Comparison of ENCODE assay signal across 14 cellular contexts in the genomic region with DNA sequence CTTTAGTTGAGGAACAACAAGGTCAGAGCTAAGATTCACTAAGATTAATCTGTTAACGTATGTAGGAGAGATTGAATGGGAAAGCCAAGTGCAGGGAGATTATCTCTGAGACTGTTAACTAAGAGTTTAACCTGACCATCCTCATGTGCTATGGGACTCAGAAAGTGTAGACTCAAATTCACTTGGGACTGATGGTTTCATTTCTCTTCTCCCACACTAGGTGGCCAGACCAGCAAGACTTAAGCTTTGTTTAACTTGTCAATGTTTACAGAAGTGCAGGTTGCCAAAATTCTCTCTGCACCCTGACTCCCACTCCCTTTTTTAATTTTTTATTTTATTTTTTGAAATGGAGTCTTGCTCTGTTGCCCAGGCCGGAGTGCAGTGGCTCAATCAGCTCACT. TPM values are rescaled to one million over a fixed set of nuclear protein-coding genes. Genes with fewer than 3 reads are reported as not detected.
DNase-seq lines count a peak whose midpoint lies in the region; TF ChIP-seq lines count a peak whose summit lies in the region.
"Had no signal": no experiment of that assay in that cellular context is flagged by ENCODE, and none has a peak within 500 bp of the region (broad histone marks: within the 10 kb centered on the region; RNA-seq: fewer than 3 reads in every experiment).

No MANE protein-coding gene starts in this region.

- H3K27ac ChIP-seq in WERI-Rb-1 = no peak overlapping the region
- no peak overlapping the region for H3K27ac ChIP-seq in mesenchymal stem cell (ENCODE audit: low read length, poor library complexity, severe bottlenecking)
- H3K27ac ChIP-seq in dorsolateral prefrontal cortex = no peak overlapping the region
- H3K27ac ChIP-seq: body of pancreas, SJCRH30 had no signal

- no peak overlapping the region for H2BK15ac ChIP-seq in mesenchymal stem cell (ENCODE audit: low read depth, poor library complexity, severe bottlenecking)

- WGBS in mesenchymal stem cell = 78% methylated on average over 2 of the region's 2 CpGs

- no peak overlapping the region for H3K4me2 ChIP-seq in mesenchymal stem cell (ENCODE audit: low read length, poor library complexity, severe bottlenecking)

- no peak overlapping the region for H3K18ac ChIP-seq in mesenchymal stem cell (ENCODE audit: low read depth in 1 of 2, low read length in 2 of 2)

- H2AFZ ChIP-seq in mesenchymal stem cell (ENCODE audit: low read depth, low read length) = no peak overlapping the region

- H3K23ac ChIP-seq in mesenchymal stem cell (ENCODE audit: low read length in 2 of 2) = no peak overlapping the region

- H3K4me1 ChIP-seq in mesenchymal stem cell (ENCODE audit: control insufficient read depth, insufficient read depth, low read depth, low read length) = no peaks in the 10 kb centered on the region
- H3K4me1 ChIP-seq: body of pancreas, SJCRH30 had no signal

- H3K79me1 ChIP-seq in mesenchymal stem cell (replicated peaks; ENCODE audit: low read length, poor library complexity, severe bottlenecking) = no peaks in the 10 kb centered on the region

- H2BK12ac ChIP-seq in mesenchymal stem cell (ENCODE audit: low read length in 2 of 2) = no peak overlapping the region

- H3K9me3 ChIP-seq in WERI-Rb-1 (ENCODE audit: severe bottlenecking) (no peaks in the 10 kb centered on the region), mesenchymal stem cell (ENCODE audit: control insufficient read depth, low read length) (no peaks in the 10 kb centered on the region)
- H3K9me3 ChIP-seq: body of pancreas, SJCRH30 had no signal

- no peak overlapping the region for H2BK5ac ChIP-seq in mesenchymal stem cell (ENCODE audit: low read depth, low read length, poor library complexity, severe bottlenecking)

- H4K91ac ChIP-seq in mesenchymal stem cell (ENCODE audit: low read length) = no peak overlapping the region

- H2BK120ac ChIP-seq in mesenchymal stem cell (ENCODE audit: low read depth, low read length) = no peak overlapping the region

- H4K8ac ChIP-seq in mesenchymal stem cell (ENCODE audit: low read length) = no peak overlapping the region

- no peak overlapping the region for H3K9ac ChIP-seq in mesenchymal stem cell (ENCODE audit: low read length)

- no peak overlapping the region for H3K4me3 ChIP-seq in WERI-Rb-1 (ENCODE audit: low read depth, low read length)
- H3K4me3 ChIP-seq in mesenchymal stem cell (ENCODE audit: insufficient read depth in 1 of 2, low read depth in 1 of 2, low read length in 2 of 2) = no peak overlapping the region
- no peak overlapping the region for H3K4me3 ChIP-seq in dorsolateral prefrontal cortex
- H3K4me3 ChIP-seq: body of pancreas, SJCRH30 had no signal

- no peak overlapping the region for H2AK5ac ChIP-seq in mesenchymal stem cell (ENCODE audit: low read length, severe bottlenecking)

- 0 out of 2 replicates have a peak, but pooled peaks have one; percentile 23 for TF ChIP-seq CTCF in WERI-Rb-1 (IDR thresholded peaks at IDR 0.05; ENCODE audit: low read depth, low read length)
- peak in 2 of 56 donors; percentile 15 to 26 for TF ChIP-seq CTCF in dorsolateral prefrontal cortex (IDR thresholded peaks at IDR 0.05 in 54 of 56, conservative IDR thresholded peaks at IDR 0.05 in 2 of 56; ENCODE audit: low read depth in 1 of 56, partially characterized antibody in 56 of 56)

- DNase-seq in DMS53 (lab: John Stamatoyannopoulos, UW) (peak; percentile 46), DMS53 treated with DMSO at 0.1 percent for 48 hours (lab: John Stamatoyannopoulos, UW; ENCODE audit: unreplicated experiment) (no peak), Kasumi-1 (lab: John Stamatoyannopoulos, UW) (peak; percentile 21 to 52), WERI-Rb-1 (no peak), mesenchymal stem cell (peak; percentile 17), dorsolateral prefrontal cortex (no peak), pons (ENCODE audit: low spot score) (no peak)
- DNase-seq in NK-92 treated with Interleukin-12 subunit alpha and Interleukin-12 subunit beta, amount 100 ng/mL, for 24 hours (lab: John Stamatoyannopoulos, UW) = no peak
- DNase-seq: activated T-cell treated with anti-CD3 and anti-CD28 coated beads, Interleukin-2, amount 50 U/mL, for 72 hours; body of pancreas; NCI-H2029 treated with DMSO at 0.1 percent for 48 hours; nephron progenitor cell; SJCRH30 had no signal

- H3K4ac ChIP-seq in mesenchymal stem cell (ENCODE audit: low read depth in 1 of 2, low read length in 2 of 2) = no peak overlapping the region

- no peak overlapping the region for H3K14ac ChIP-seq in mesenchymal stem cell (ENCODE audit: low read length in 2 of 2)

- intact Hi-C loops in dorsolateral prefrontal cortex (cut with DNase I) = no loop called here

- H3K36me3 ChIP-seq in WERI-Rb-1 = no peaks in the 10 kb centered on the region
- H3K36me3 ChIP-seq in mesenchymal stem cell (ENCODE audit: control insufficient read depth in 1 of 2, insufficient read depth in 2 of 2, low read depth in 1 of 2, low read length in 2 of 2) = no peaks in the 10 kb centered on the region
- H3K36me3 ChIP-seq: SJCRH30 had no signal

- H3K27me3 ChIP-seq in WERI-Rb-1 (ENCODE audit: insufficient read depth, low read depth, severe bottlenecking) (no peaks in the 10 kb centered on the region), mesenchymal stem cell (ENCODE audit: control insufficient read depth in 1 of 2, insufficient read depth in 1 of 2, low read length in 2 of 2) (peaks cover 38 to 50% of the 10 kb centered on the region in 2 experiments), dorsolateral prefrontal cortex (no peaks in the 10 kb centered on the region)
- H3K27me3 ChIP-seq: body of pancreas, SJCRH30 had no signal

RNA-seq across cellular contexts. Expression of gene HEXA, which starts 6.3 kb away (rescaled TPM):
- 214 TPM for polyA plus RNA-seq in mesenchymal stem cell (2013, experiment 1 of 2)
- polyA plus RNA-seq in mesenchymal stem cell (2013, experiment 2 of 2) = 227 TPM
- 100 to 1,000 TPM in 9 of 120 experiments, 10 to 100 TPM in 111; 59.4 to 109 (median 80.2) TPM for total RNA-seq in dorsolateral prefrontal cortex

RNA-seq across cellular contexts. Expression of gene TMEM202, which starts 16.0 kb away (rescaled TPM):
- not detected for polyA plus RNA-seq in mesenchymal stem cell (2013, experiment 1 of 2)
- not detected for polyA plus RNA-seq in mesenchymal stem cell (2013, experiment 2 of 2)
- total RNA-seq in dorsolateral prefrontal cortex = not detected
- total RNA-seq: activated T-cell treated with anti-CD3 and anti-CD28 coated beads, Interleukin-2, amount 50 U/mL, for 72 hours; body of pancreas; SJCRH30 had no signal
- polyA plus RNA-seq: esophagus had no signal

Comparison
In these comparisons a context has a peak if more than half of its experiments do, and no peak if none do; other contexts are left out.
1. DNase-seq: peak in DMS53 (single experiment), Kasumi-1 (2 of 2) and mesenchymal stem cell (single experiment); none in DMS53 treated with DMSO at 0.1 percent for 48 hours (single experiment), WERI-Rb-1 (single experiment), dorsolateral prefrontal cortex (0 of 10), pons (single experiment) and NK-92 treated with Interleukin-12 subunit alpha and Interleukin-12 subunit beta, amount 100 ng/mL, for 24 hours (single experiment).